10 cellular contexts compared by ENCODE assay signal in genomic region chr4:41177016-41177415, GRCh38. TPM values are rescaled to one million over a fixed set of nuclear protein-coding genes. Genes with fewer than 3 reads are reported as not detected.
A peak's percentile ranks its signal among the peaks of the same experiment; 100 is the strongest.
DNase-seq lines count a peak whose midpoint lies in the region; ATAC-seq and TF ChIP-seq lines count a peak whose summit lies in the region.
"Had no signal": no experiment of that assay in that cellular context is flagged by ENCODE, and none has a peak within 500 bp of the region (broad histone marks: within the 10 kb centered on the region; RNA-seq: fewer than 3 reads in every experiment).

No MANE protein-coding gene starts in this region.

- 0 out of 2 replicates have a peak, but pooled peaks cover 3% of the 10 kb centered on the region for H4K20me1 ChIP-seq in OCI-LY7 (ENCODE audit: insufficient read depth, low read length)

- H3K79me2 ChIP-seq in OCI-LY7 (ENCODE audit: insufficient read depth, low read depth, low read length) = peaks cover 75% of the 10 kb centered on the region

- peak overlapping the region; percentile 57 for H3K4me3 Mint-ChIP-seq in glutamatergic neuron (ENCODE audit: unreplicated experiment)
- H3K4me3 Mint-ChIP-seq in effector memory CD8-positive, alpha-beta T cell = no peak overlapping the region
- H3K4me3 Mint-ChIP-seq: H9, neural crest cell had no signal

- no peaks in the 10 kb centered on the region for H3K36me3 ChIP-seq in OCI-LY7 (ENCODE audit: insufficient read depth, low read length)

- DNase-seq in T1000 (lab: John Stamatoyannopoulos, UW) = peak; percentile 31
- DNase-seq in glutamatergic neuron = no peak
- DNase-seq in sciatic nerve (ENCODE audit: low spot score) = no peak
- DNase-seq in DMS79 treated with DMSO at 0.1 percent for 48 hours (lab: John Stamatoyannopoulos, UW) = no peak
- DNase-seq in OCI-LY7 (ENCODE audit: low spot score) = no peak
- no peak for DNase-seq in effector memory CD8-positive, alpha-beta T cell
- DNase-seq: H9 had no signal

- H3K4me3 ChIP-seq in OCI-LY7 (ENCODE audit: low read depth, low read length, poor library complexity, severe bottlenecking) = no peak overlapping the region

- H3K4me1 Mint-ChIP-seq in glutamatergic neuron (ENCODE audit: low read depth, unreplicated experiment) = peaks cover 26% of the 10 kb centered on the region
- no peaks in the 10 kb centered on the region for H3K4me1 Mint-ChIP-seq in effector memory CD8-positive, alpha-beta T cell (ENCODE audit: low read depth in 2 of 2)

- peaks cover 1% of the 10 kb centered on the region for H3K36me3 Mint-ChIP-seq in glutamatergic neuron (ENCODE audit: unreplicated experiment)
- no peaks in the 10 kb centered on the region for H3K36me3 Mint-ChIP-seq in effector memory CD8-positive, alpha-beta T cell (ENCODE audit: insufficient read depth)

- no peak for TF ChIP-seq CTCF in glutamatergic neuron (IDR thresholded peaks at IDR 0.05; ENCODE audit: partially characterized antibody, unreplicated experiment)
- no peak for TF ChIP-seq CTCF in OCI-LY7 (conservative IDR thresholded peaks at IDR 0.05; ENCODE audit: low read length)

- H3K27ac Mint-ChIP-seq in glutamatergic neuron (ENCODE audit: unreplicated experiment) = peak overlapping the region; percentile 86
- no peak overlapping the region for H3K27ac Mint-ChIP-seq in effector memory CD8-positive, alpha-beta T cell
- H3K27ac Mint-ChIP-seq: H9 had no signal

- H3K27me3 Mint-ChIP-seq in glutamatergic neuron (ENCODE audit: unreplicated experiment) = no peaks in the 10 kb centered on the region
- peaks cover 0 to 7% of the 10 kb centered on the region in 2 donors for H3K27me3 Mint-ChIP-seq in effector memory CD8-positive, alpha-beta T cell

- intact Hi-C loops in sciatic nerve (cut with DNase I) = no loop called here
- intact Hi-C loops in OCI-LY7 (cut with micrococcal nuclease; ENCODE audit: unreplicated experiment) = no loop called here

- H3K9me3 Mint-ChIP-seq in glutamatergic neuron (ENCODE audit: unreplicated experiment) = no peaks in the 10 kb centered on the region
- no peaks in the 10 kb centered on the region for H3K9me3 Mint-ChIP-seq in effector memory CD8-positive, alpha-beta T cell
- H3K9me3 Mint-ChIP-seq: H9 had no signal

- no peak overlapping the region for H3K4me2 ChIP-seq in OCI-LY7 (ENCODE audit: low read length)

- H3K9me2 ChIP-seq in OCI-LY7 (ENCODE audit: insufficient read depth, low read length) = no peaks in the 10 kb centered on the region

- no peak overlapping the region for H3K27ac ChIP-seq in OCI-LY7 (ENCODE audit: low read depth, low read length, poor library complexity, severe bottlenecking)

- ATAC-seq in GM21786 (IDR thresholded peaks at IDR 0.05; ENCODE audit: unreplicated experiment) (peak; percentile 61), sciatic nerve (peak; percentile 75), HG03457 (IDR thresholded peaks at IDR 0.05; ENCODE audit: unreplicated experiment) (no peak)
- ATAC-seq in effector memory CD8-positive, alpha-beta T cell (replicated peaks) = no peak

- POLR2A ChIA-PET in OCI-LY7 (lab: Charles Lee) = interaction anchor here (0.6 to 1.6 kb wide), 7 partner anchors 9 to 398 kb away, joined by 3 to 9 read pairs (median 5); no protein-coding TSS in a partner anchor

- CTCF ChIA-PET in OCI-LY7 (lab: Charles Lee; ENCODE audit: unreplicated experiment) = no interaction called here

- H2AFZ ChIP-seq in OCI-LY7 (ENCODE audit: low read length) = no peak overlapping the region

- peaks cover 36% of the 10 kb centered on the region for H3K4me1 ChIP-seq in OCI-LY7 (ENCODE audit: insufficient read depth, low read length, poor library complexity, severe bottlenecking)

- BruUV-seq in OCI-LY7 (replicated peaks; lab: Mats Ljungman, UMichigan) = no TSS peak

- peaks cover 4% of the 10 kb centered on the region; the same call in 1 of the 2 replicates for H3K9me3 ChIP-seq in OCI-LY7 (ENCODE audit: low read length)

RNA-seq across cellular contexts. Expression of gene APBB2, which starts 37.3 kb away (rescaled TPM):
- 117 TPM for total RNA-seq in glutamatergic neuron (ENCODE audit: unreplicated experiment)
- total RNA-seq in sciatic nerve = 147 TPM
- total RNA-seq in OCI-LY7 (2014; rRNA removed; shearing (Covaris generic)) = 47.4 and 66.4 TPM in 2 replicates
- total RNA-seq in OCI-LY7 (2022) = 88.5 and 89.8 TPM in 2 replicates

Comparison
In these comparisons a context has a peak if more than half of its experiments do, and no peak if none do; other contexts are left out.
1. ATAC-seq: peak in GM21786 (single experiment) and sciatic nerve (single experiment); none in effector memory CD8-positive, alpha-beta T cell (single experiment) and HG03457 (single experiment).